1 cellular context compared by ENCODE assay signal in genomic region chr15:60875681-60876080, GRCh38.
TF ChIP-seq lines count a peak whose summit lies in the region.

No MANE protein-coding gene starts in this region.

TF ChIP-seq in HepG2, 621 proteins besides CTCF, POLR2A, EP300 and RAD21 (continued from another document):
- TF ChIP-seq PAWR (CRISPR knock-in tag; IDR thresholded peaks at IDR 0.05; ENCODE audit: borderline replicate concordance): no peak
- no peak for TF ChIP-seq THAP7 (CRISPR knock-in tag; IDR thresholded peaks at IDR 0.05)
- TF ChIP-seq PCBP1 (IDR thresholded peaks at IDR 0.05; ENCODE audit: borderline replicate concordance, low read depth, low read length): no peak
- TF ChIP-seq KLF11 (CRISPR knock-in tag; IDR thresholded peaks at IDR 0.05): no peak
- TF ChIP-seq ATAD3A (CRISPR knock-in tag; IDR thresholded peaks at IDR 0.05): no peak
- TF ChIP-seq TP53 (CRISPR knock-in tag; conservative IDR thresholded peaks at IDR 0.05): no peak
- TF ChIP-seq RFX1 (IDR thresholded peaks at IDR 0.05): no peak
- no peak for TF ChIP-seq ZNF367 (CRISPR knock-in tag; IDR thresholded peaks at IDR 0.05; ENCODE audit: borderline replicate concordance)
- TF ChIP-seq SOX13 (IDR thresholded peaks at IDR 0.05): no peak
- TF ChIP-seq SOX13 (CRISPR knock-in tag; conservative IDR thresholded peaks at IDR 0.05 in 1 of 2, IDR thresholded peaks at IDR 0.05 in 1 of 2): no peak
- no peak for TF ChIP-seq GFI1 (CRISPR knock-in tag; IDR thresholded peaks at IDR 0.05; ENCODE audit: borderline replicate concordance)
- no peak for TF ChIP-seq MEIS2 (CRISPR knock-in tag; IDR thresholded peaks at IDR 0.05)
